Comparison of ENCODE assay signal across 17 cellular contexts in genomic region chr7:155997431-155998327, GRCh38.
DNase-seq lines count a peak whose midpoint lies in the region; ATAC-seq and TF ChIP-seq lines count a peak whose summit lies in the region.
"Had no signal": no experiment of that assay in that cellular context is flagged by ENCODE, and none has a peak within 500 bp of the region (broad histone marks: within the 10 kb centered on the region; RNA-seq: fewer than 3 reads in every experiment).

No MANE protein-coding gene starts in this region.

- POLR2A ChIA-PET in Panc1 (lab: Charles Lee), result no interaction called here
- POLR2A ChIA-PET in naive thymus-derived CD8-positive, alpha-beta T cell (lab: Charles Lee), result interaction anchor here (1.1 kb wide), 1 partner anchor 10 kb away, joined by 3 read pairs; no protein-coding TSS in a partner anchor

- no peaks in the 10 kb centered on the region for H3K27me3 ChIP-seq in Panc1 (ENCODE audit: control insufficient read depth, insufficient read depth, low read length)
- H3K27me3 ChIP-seq: testis had no signal

- H3K4me1 ChIP-seq in Panc1 (ENCODE audit: control insufficient read depth, insufficient read depth, low read length), result no peaks in the 10 kb centered on the region
- H3K4me1 ChIP-seq: testis had no signal

- H3K4me1 Mint-ChIP-seq in activated naive CD4-positive, alpha-beta T cell treated with anti-CD3 and anti-CD28 coated beads for 36 hours (ENCODE audit: low read depth), result peaks cover 50% of the 10 kb centered on the region
- H3K4me1 Mint-ChIP-seq in activated naive CD8-positive, alpha-beta T cell (ENCODE audit: low read depth), result peaks cover 67% of the 10 kb centered on the region
- H3K4me1 Mint-ChIP-seq in naive thymus-derived CD8-positive, alpha-beta T cell, result peaks cover 36 to 75% (median 65%) of the 10 kb centered on the region in 4 donors

- no peaks in the 10 kb centered on the region for H3K9me3 ChIP-seq in Panc1 (ENCODE audit: control insufficient read depth, insufficient read depth, low read depth, low read length)
- H3K9me3 ChIP-seq: testis had no signal

- no peaks in the 10 kb centered on the region for H3K36me3 Mint-ChIP-seq in activated naive CD4-positive, alpha-beta T cell treated with anti-CD3 and anti-CD28 coated beads for 36 hours (ENCODE audit: low read depth)
- no peaks in the 10 kb centered on the region for H3K36me3 Mint-ChIP-seq in activated naive CD8-positive, alpha-beta T cell
- no peaks in the 10 kb centered on the region for H3K36me3 Mint-ChIP-seq in naive thymus-derived CD8-positive, alpha-beta T cell

- no peaks in the 10 kb centered on the region for H3K36me3 ChIP-seq in Panc1 (ENCODE audit: control insufficient read depth, insufficient read depth, low read length)

- peaks cover 44% of the 10 kb centered on the region for H3K27me3 Mint-ChIP-seq in activated naive CD4-positive, alpha-beta T cell treated with anti-CD3 and anti-CD28 coated beads for 36 hours (ENCODE audit: low read depth)
- H3K27me3 Mint-ChIP-seq in activated naive CD8-positive, alpha-beta T cell, result peaks cover 7% of the 10 kb centered on the region
- H3K27me3 Mint-ChIP-seq in naive thymus-derived CD8-positive, alpha-beta T cell, result peaks cover 0 to 3% (median 0%) of the 10 kb centered on the region in 5 donors

- CTCF ChIA-PET in activated naive CD4-positive, alpha-beta T cell treated with anti-CD3 and anti-CD28 coated beads for 36 hours (lab: Charles Lee), result interaction anchor here (1.7 kb wide), 1 partner anchor 35 kb away, joined by 5 read pairs; no protein-coding TSS in a partner anchor
- CTCF ChIA-PET in Panc1 (lab: Charles Lee), result no interaction called here

- no peak overlapping the region for H3K4me3 ChIP-seq in Panc1 (ENCODE audit: low read depth in 2 of 2, low read length in 2 of 2)

- H3K27ac ChIP-seq in Panc1 (ENCODE audit: low read length), result no peak overlapping the region
- H3K27ac ChIP-seq: testis had no signal

- no peak overlapping the region for H3K27ac Mint-ChIP-seq in activated naive CD4-positive, alpha-beta T cell treated with anti-CD3 and anti-CD28 coated beads for 36 hours
- peak overlapping the region; percentile 61 for H3K27ac Mint-ChIP-seq in activated naive CD8-positive, alpha-beta T cell
- peak overlapping the region in 8 of 10 donors; percentile 7 to 89 (median 46) for H3K27ac Mint-ChIP-seq in naive thymus-derived CD8-positive, alpha-beta T cell

- BruUV-seq in Panc1 (replicated peaks; lab: Mats Ljungman, UMichigan), result no TSS peak

- no peak overlapping the region for H3K4me3 Mint-ChIP-seq in activated naive CD4-positive, alpha-beta T cell treated with anti-CD3 and anti-CD28 coated beads for 36 hours
- H3K4me3 Mint-ChIP-seq in activated naive CD8-positive, alpha-beta T cell, result peak overlapping the region; percentile 75
- peak overlapping the region; percentile 61 to 85 (median 76) for H3K4me3 Mint-ChIP-seq in naive thymus-derived CD8-positive, alpha-beta T cell

- in situ Hi-C loops in Panc1 (cut with HindIII; ENCODE audit: low pct_unique_long_range_greater_than_20kb, low sequenced_read_pairs), result no loop called here

- no peaks in the 10 kb centered on the region for H3K9me3 Mint-ChIP-seq in activated naive CD4-positive, alpha-beta T cell treated with anti-CD3 and anti-CD28 coated beads for 36 hours
- H3K9me3 Mint-ChIP-seq in activated naive CD8-positive, alpha-beta T cell (ENCODE audit: low read depth), result no peaks in the 10 kb centered on the region
- H3K9me3 Mint-ChIP-seq in naive thymus-derived CD8-positive, alpha-beta T cell, result no peaks in the 10 kb centered on the region

- TF ChIP-seq CTCF in Panc1 (IDR thresholded peaks at IDR 0.05), result no peak

- peak; percentile 45 for DNase-seq in activated naive CD4-positive, alpha-beta T cell treated with anti-CD3 and anti-CD28 coated beads for 36 hours
- DNase-seq in activated naive CD4-positive, alpha-beta T cell (lab: John Stamatoyannopoulos, UW), result no peak
- no peak for DNase-seq in Panc1 (ENCODE audit: low read depth, low spot score)
- no peak for DNase-seq in naive thymus-derived CD8-positive, alpha-beta T cell
- no peak for DNase-seq in NCI-H2081 treated with DMSO at 0.1 percent for 48 hours (lab: John Stamatoyannopoulos, UW)
- DNase-seq in dedifferentiated amniotic fluid mesenchymal stem cell (ENCODE audit: extremely low spot score), result no peak
- DNase-seq in DMS153 (lab: John Stamatoyannopoulos, UW), result no peak
- DNase-seq: amniotic stem cell, cerebellar nuclear complex, hippocampal formation, KG1, occipital lobe, SIG-M5, testis had no signal

- 0 out of 2 replicates have a peak, but pooled peaks have one; percentile 19 for ATAC-seq in Panc1
- peak; percentile 37 to 54 for ATAC-seq in naive thymus-derived CD8-positive, alpha-beta T cell
- ATAC-seq: left colon, sciatic nerve had no signal

- intact Hi-C loops in activated naive CD4-positive, alpha-beta T cell treated with anti-CD3 and anti-CD28 coated beads for 36 hours (cut with micrococcal nuclease), result loop anchor here (1.0 to 5.0 kb wide), 4 partner anchors 17 to 790 kb away; no protein-coding TSS in a partner anchor
- intact Hi-C loops in Panc1 (cut with micrococcal nuclease; ENCODE audit: unreplicated experiment), result no loop called here
